ENCODE assay signal across 19 cellular contexts in genomic region chr3:29347412-29347811, GRCh38.
DNase-seq lines count a peak whose midpoint lies in the region; ATAC-seq, FAIRE-seq and TF ChIP-seq lines count a peak whose summit lies in the region.
"Had no signal": no experiment of that assay in that cellular context is flagged by ENCODE, and none has a peak within 500 bp of the region (broad histone marks: within the 10 kb centered on the region; RNA-seq: fewer than 3 reads in every experiment).

No MANE protein-coding gene starts in this region.

- no peak for TF ChIP-seq CTCF in OCI-LY1 (IDR thresholded peaks at IDR 0.05; ENCODE audit: low read length)
- TF ChIP-seq CTCF in H1 (IDR thresholded peaks at IDR 0.05; ENCODE audit: control extremely low read depth in 1 of 3, insufficient read depth in 1 of 3, low read depth in 1 of 3, low read length in 3 of 3) = no peak
- TF ChIP-seq CTCF in osteoblast (IDR thresholded peaks at IDR 0.05; ENCODE audit: extremely low read depth, low read depth, low read length) = no peak
- TF ChIP-seq CTCF in sigmoid colon (IDR thresholded peaks at IDR 0.05) = no peak

- no peak for FAIRE-seq in H1 (lab: Jason Lieb, UNC)
- FAIRE-seq: D721Med, K562, RCC 7860 had no signal

- no peak overlapping the region for H4K91ac ChIP-seq in H1 (replicated peaks; ENCODE audit: insufficient read length, low read length)

- H2BK5ac ChIP-seq in H1 (ENCODE audit: low read depth, low read length) = no peak overlapping the region

- H3K79me2 ChIP-seq in OCI-LY1 (ENCODE audit: insufficient read depth, low read length) (peaks cover 49% of the 10 kb centered on the region), H1 (ENCODE audit: control insufficient read depth in 1 of 2, insufficient read depth in 2 of 2, low read length in 2 of 2) (no peaks in the 10 kb centered on the region), osteoblast (ENCODE audit: insufficient read depth, low read length) (peaks cover 82% of the 10 kb centered on the region), Karpas-422 (ENCODE audit: low read length) (no peaks in the 10 kb centered on the region)

- no peak overlapping the region for H2BK20ac ChIP-seq in H1 (ENCODE audit: low read length)

- intact Hi-C loops in sigmoid colon (cut with DNase I) = no loop called here

- H3K36me3 ChIP-seq in HUES48 (ENCODE audit: control insufficient read depth, insufficient read depth, low read length) (no peaks in the 10 kb centered on the region), OCI-LY1 (ENCODE audit: insufficient read depth, low read length) (peaks cover 13% of the 10 kb centered on the region), H1 (ENCODE audit: control insufficient read depth in 2 of 4, insufficient read depth in 4 of 4, low read length in 3 of 4) (no peaks in the 10 kb centered on the region), osteoblast (ENCODE audit: insufficient read depth, low read length) (no peaks in the 10 kb centered on the region), Karpas-422 (ENCODE audit: insufficient read depth, low read length) (no peaks in the 10 kb centered on the region), sigmoid colon (no peaks in the 10 kb centered on the region)

- H3K4me1 ChIP-seq in HUES48 (ENCODE audit: control insufficient read depth, insufficient read depth, low read length) (peaks cover 63% of the 10 kb centered on the region), OCI-LY1 (ENCODE audit: insufficient read depth, low read length, severe bottlenecking) (peaks cover 83% of the 10 kb centered on the region), H1 (replicated peaks in 1 of 4; ENCODE audit: control insufficient read depth in 3 of 4, insufficient read depth in 4 of 4, low read length in 3 of 4) (peaks cover 0 to 11% (median 3%) of the 10 kb centered on the region in 4 experiments; a peak in 3 of 7 replicates), osteoblast (ENCODE audit: insufficient read depth, low read length) (peaks cover 24% of the 10 kb centered on the region), Karpas-422 (ENCODE audit: low read length) (no peaks in the 10 kb centered on the region), sigmoid colon (no peaks in the 10 kb centered on the region)

- H3K4me3 ChIP-seq in HUES48 (ENCODE audit: low read depth, low read length) (no peak overlapping the region), OCI-LY1 (ENCODE audit: low read depth, low read length, poor library complexity, severe bottlenecking) (peak overlapping the region; percentile 36), H1 (ENCODE audit: extremely low read depth in 1 of 4, insufficient read depth in 2 of 4, low read depth in 3 of 4, low read length in 4 of 4) (no peak overlapping the region), osteoblast (ENCODE audit: insufficient read depth, low read length) (peak overlapping the region; percentile 24), Karpas-422 (ENCODE audit: low read length) (no peak overlapping the region), sigmoid colon (no peak overlapping the region)
- H3K4me3 ChIP-seq: K562 had no signal

- no peak overlapping the region for H2BK120ac ChIP-seq in H1 (replicated peaks; ENCODE audit: low read depth, low read length)

- H4K20me1 ChIP-seq in OCI-LY1 (ENCODE audit: insufficient read depth, low read length) (no peaks in the 10 kb centered on the region), H1 (replicated peaks in 1 of 2; ENCODE audit: control insufficient read depth in 1 of 2, insufficient read depth in 2 of 2, low read length in 2 of 2) (no peaks in the 10 kb centered on the region), osteoblast (ENCODE audit: insufficient read depth, low read length) (no peaks in the 10 kb centered on the region), Karpas-422 (ENCODE audit: insufficient read depth, low read depth, low read length) (no peaks in the 10 kb centered on the region)

- no peaks in the 10 kb centered on the region for H3K23me2 ChIP-seq in H1 (ENCODE audit: low read depth, low read length)

- H3K9me3 ChIP-seq in HUES48 (ENCODE audit: control insufficient read depth, insufficient read depth, low read length) (no peaks in the 10 kb centered on the region), OCI-LY1 (ENCODE audit: low read length) (no peaks in the 10 kb centered on the region), H1 (ENCODE audit: insufficient read depth in 2 of 2, low read depth in 1 of 2, low read length in 1 of 2) (no peaks in the 10 kb centered on the region), osteoblast (ENCODE audit: low read depth, low read length) (no peaks in the 10 kb centered on the region), Karpas-422 (ENCODE audit: low read length) (no peaks in the 10 kb centered on the region; the same call in 1 of the 2 replicates), sigmoid colon (no peaks in the 10 kb centered on the region)

- no peak overlapping the region for H2AK5ac ChIP-seq in H1 (ENCODE audit: low read depth, low read length)

- no peaks in the 10 kb centered on the region for H3F3A ChIP-seq in OCI-LY1 (ENCODE audit: insufficient read depth, low read length)

- no peak overlapping the region for H4K8ac ChIP-seq in H1 (ENCODE audit: extremely low read depth, insufficient read depth, low read length)

- ATAC-seq in GM21737 (IDR thresholded peaks at IDR 0.05; ENCODE audit: unreplicated experiment) = no peak
- ATAC-seq: CD8-positive, alpha-beta T cell; K562 had no signal

- peak overlapping the region; percentile 13; the same call in 1 of the 2 replicates for H3K9ac ChIP-seq in HUES48 (ENCODE audit: low read depth, low read length)
- H3K9ac ChIP-seq in OCI-LY1 (ENCODE audit: low read length) = peak overlapping the region; percentile 46
- H3K9ac ChIP-seq in H1 (replicated peaks in 1 of 4; ENCODE audit: extremely low read depth in 1 of 4, low read depth in 3 of 4, low read length in 3 of 4) = no peak overlapping the region
- H3K9ac ChIP-seq in Karpas-422 (ENCODE audit: low read length) = no peak overlapping the region

- H2AFZ ChIP-seq in OCI-LY1 (ENCODE audit: low read length) (no peak overlapping the region), H1 (ENCODE audit: low read length) (no peak overlapping the region), osteoblast (ENCODE audit: low read length) (no peak overlapping the region), Karpas-422 (ENCODE audit: low read length) (no peak overlapping the region)

- no peak for TF ChIP-seq POLR2A in H1 (IDR thresholded peaks at IDR 0.05; ENCODE audit: control extremely low read depth in 1 of 2, low read depth in 2 of 2, low read length in 2 of 2)
- TF ChIP-seq POLR2A in sigmoid colon (IDR thresholded peaks at IDR 0.05) = no peak

- peak overlapping the region; percentile 33 for H4K5ac ChIP-seq in H1 (ENCODE audit: insufficient read length, low read depth, low read length)

- H3K27me3 ChIP-seq in HUES48 (ENCODE audit: control insufficient read depth, insufficient read depth, low read length) = no peaks in the 10 kb centered on the region
- H3K27me3 ChIP-seq in OCI-LY1 (ENCODE audit: insufficient read depth, low read length) = no peaks in the 10 kb centered on the region
- H3K27me3 ChIP-seq in H1 (replicated peaks in 1 of 4; ENCODE audit: control insufficient read depth in 3 of 4, extremely low read depth in 1 of 4, insufficient read depth in 3 of 4, low read length in 3 of 4) = no peaks in the 10 kb centered on the region
- H3K27me3 ChIP-seq in osteoblast (ENCODE audit: insufficient read depth, low read length) = no peaks in the 10 kb centered on the region
- no peaks in the 10 kb centered on the region for H3K27me3 ChIP-seq in Karpas-422 (ENCODE audit: low read length)
- no peaks in the 10 kb centered on the region for H3K27me3 ChIP-seq in sigmoid colon

- CTCF ChIA-PET in H1 (lab: Charles Lee; ENCODE audit: partially characterized antibody) = no interaction called here

- POLR2A ChIA-PET in H1 (lab: Charles Lee; ENCODE audit: partially characterized antibody) = no interaction called here

- H3K14ac ChIP-seq in H1 (ENCODE audit: insufficient read length) = no peak overlapping the region

- H3K23ac ChIP-seq in H1 (ENCODE audit: insufficient read length) = no peak overlapping the region

- H2BK12ac ChIP-seq in H1 (ENCODE audit: low read depth, low read length) = no peak overlapping the region

- DNase-seq in H1 (ENCODE audit: low read depth in 1 of 2, low spot score in 2 of 2) (no peak), osteoblast (ENCODE audit: insufficient read length, low spot score, missing footprints) (no peak), Karpas-422 (no peak), sigmoid colon (no peak), SIG-M5 treated with dmso at 0.1 percent for 504 hours (lab: John Stamatoyannopoulos, UW; ENCODE audit: unreplicated experiment) (no peak)
- DNase-seq: CD8-positive, alpha-beta T cell; GF-D8; NCI-H1092 treated with DMSO at 0.1 percent for 48 hours; NCI-H1694; NCI-H2107; NCI-H345; NCI-H82; SIG-M5 had no signal

- H3K27ac ChIP-seq in HUES48 (ENCODE audit: low read depth, low read length) (peak overlapping the region; percentile 21), OCI-LY1 (ENCODE audit: low read depth, low read length, poor library complexity, severe bottlenecking) (peak overlapping the region; percentile 70), H1 (ENCODE audit: low read depth, low read length) (no peak overlapping the region), osteoblast (ENCODE audit: low read depth, low read length) (peak overlapping the region; percentile 58), Karpas-422 (ENCODE audit: low read length) (no peak overlapping the region), sigmoid colon (no peak overlapping the region)

- H3K18ac ChIP-seq in H1 (ENCODE audit: extremely low read depth, low read length) = no peak overlapping the region; the same call in 1 of the 2 replicates

- H3K9me2 ChIP-seq in OCI-LY1 (ENCODE audit: low read depth, low read length) (no peaks in the 10 kb centered on the region), Karpas-422 (replicated peaks; ENCODE audit: insufficient read depth, low read length) (no peaks in the 10 kb centered on the region)

- TF ChIP-seq EP300 in H1 (IDR thresholded peaks at IDR 0.05; ENCODE audit: borderline replicate concordance in 1 of 2, low read depth in 2 of 2, low read length in 2 of 2) = no peak
- no peak for TF ChIP-seq EP300 in sigmoid colon (IDR thresholded peaks at IDR 0.05)

- no peak overlapping the region for H3K4ac ChIP-seq in H1 (replicated peaks; ENCODE audit: insufficient read length, low read depth, low read length)

- WGBS in H1 (ENCODE audit: extremely low coverage in 1 of 2, insufficient coverage in 1 of 2, insufficient read length in 1 of 2, insufficient replicate concordance in 2 of 2, low coverage in 1 of 2, low lambda C conversion rate in 2 of 2, missing lambda C conversion rate in 1 of 2), 2 experiments = 77% methylated on average over 5 of the region's 5 CpGs; no CpG with 5 or more reads in 1 of the 2 experiments
- WGBS in sigmoid colon, 2 donors = 77 to 79% methylated on average over 5 of the region's 5 CpGs

- no peak overlapping the region for H2BK15ac ChIP-seq in H1 (ENCODE audit: low read length)

- TF ChIP-seq RAD21 in H1 (IDR thresholded peaks at IDR 0.05 in 1 of 2, conservative IDR thresholded peaks at IDR 0.05 in 1 of 2; ENCODE audit: low read depth in 2 of 2, low read length in 2 of 2) = no peak

- H3K56ac ChIP-seq in H1 (replicated peaks; ENCODE audit: insufficient read length, low read depth, low read length) = no peak overlapping the region

- H3K79me1 ChIP-seq in H1 (ENCODE audit: low read depth, low read length) = no peaks in the 10 kb centered on the region

- H3K4me2 ChIP-seq in OCI-LY1 (ENCODE audit: low read length) (peak overlapping the region; percentile 63), H1 (ENCODE audit: insufficient read depth in 1 of 2, low read depth in 2 of 2, low read length in 2 of 2) (no peak overlapping the region), osteoblast (ENCODE audit: insufficient read depth, low read length) (peak overlapping the region; percentile 75), Karpas-422 (ENCODE audit: low read depth, low read length, poor library complexity, severe bottlenecking) (no peak overlapping the region)

Comparison
In these comparisons a context has a peak if more than half of its experiments do, and no peak if none do; other contexts are left out.
1. H3K27ac ChIP-seq: peak in HUES48 (single experiment), OCI-LY1 (single experiment) and osteoblast (single experiment); none in H1 (single experiment), Karpas-422 (single experiment) and sigmoid colon (0 of 4).
2. H3K4me3 ChIP-seq: peak in OCI-LY1 (single experiment) and osteoblast (single experiment); none in HUES48 (single experiment), H1 (0 of 4), Karpas-422 (single experiment) and sigmoid colon (0 of 4).
3. H3K9ac ChIP-seq: peak in HUES48 (single experiment) and OCI-LY1 (single experiment); none in H1 (0 of 4) and Karpas-422 (single experiment).
4. H3K4me2 ChIP-seq: peak in OCI-LY1 (single experiment) and osteoblast (single experiment); none in H1 (0 of 2) and Karpas-422 (single experiment).